ENCODE assay signal across 8 cellular contexts in the genomic region with DNA sequence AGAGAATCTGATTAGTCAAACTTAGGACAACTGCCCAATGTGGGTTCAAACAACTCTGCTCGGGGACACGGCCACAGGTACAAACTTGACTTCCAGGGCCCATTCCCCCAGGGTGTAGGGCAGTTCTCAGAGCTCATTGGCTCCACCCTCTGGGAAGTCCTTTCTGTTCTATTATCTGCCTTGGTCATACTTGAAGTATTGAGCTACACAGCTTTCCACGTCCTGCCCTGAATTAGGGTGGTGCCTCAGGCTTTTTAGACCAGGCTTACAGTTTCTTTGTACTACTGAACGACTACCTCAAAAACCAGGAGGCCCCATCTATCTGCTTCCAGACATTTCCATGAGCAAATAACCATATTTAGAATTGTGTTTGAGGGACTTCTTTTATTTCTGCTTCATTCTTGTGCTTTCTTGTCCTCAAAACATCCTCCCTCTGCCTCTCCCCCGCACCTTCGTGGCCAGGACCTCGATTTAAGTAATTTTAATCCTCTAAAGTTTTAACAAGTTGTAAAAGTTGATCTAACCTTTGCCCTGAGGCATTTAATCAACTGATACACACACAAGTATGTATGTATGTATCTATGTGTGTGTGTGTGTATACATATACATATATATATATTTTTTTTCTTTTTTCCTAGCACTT.
DNase-seq lines count a peak whose midpoint lies in the region; ATAC-seq and TF ChIP-seq lines count a peak whose summit lies in the region.

No MANE protein-coding gene starts in this region.

- H3K27ac Mint-ChIP-seq in endothelial cell (ENCODE audit: unreplicated experiment) = peak overlapping the region; percentile 100

- H3K27me3 Mint-ChIP-seq in endothelial cell (ENCODE audit: unreplicated experiment) = peaks cover 5% of the 10 kb centered on the region

- H3K27ac ChIP-seq in VCaP = peak overlapping the region; percentile 65

- H3K9me3 Mint-ChIP-seq in endothelial cell (ENCODE audit: unreplicated experiment) = no peaks in the 10 kb centered on the region

- no peaks in the 10 kb centered on the region for H3K36me3 Mint-ChIP-seq in endothelial cell (ENCODE audit: low read depth, unreplicated experiment)

- peaks cover 41% of the 10 kb centered on the region for H3K4me1 Mint-ChIP-seq in endothelial cell (ENCODE audit: unreplicated experiment)

- TF ChIP-seq CTCF in VCaP (conservative IDR thresholded peaks at IDR 0.05) (no peak), endothelial cell (IDR thresholded peaks at IDR 0.05; ENCODE audit: unreplicated experiment) (no peak)

- peak; percentile 13 for DNase-seq in activated CD4-positive, alpha-beta T cell treated with anti-CD3 and anti-CD28 coated beads for 1 hour
- no peak for DNase-seq in activated CD4-positive, alpha-beta T cell treated with anti-CD3 and anti-CD28 coated beads, Interleukin-2, amount 50 U/mL, for 1 hour
- DNase-seq in endothelial cell (ENCODE audit: low spot score) (peak; percentile 15), NCI-H748 (lab: John Stamatoyannopoulos, UW; ENCODE audit: unreplicated experiment) (no peak), NCI-H748 treated with DMSO at 0.1 percent for 48 hours (lab: John Stamatoyannopoulos, UW) (no peak)
- peak; percentile 43 for DNase-seq in stimulated activated CD4-positive, alpha-beta T cell treated with anti-CD3 and anti-CD28 coated beads, Interleukin-12 subunit alpha, Interleukin-12 subunit beta, amount 100 ng/mL, for 4 hours

- no peak overlapping the region for H3K4me3 Mint-ChIP-seq in endothelial cell (ENCODE audit: unreplicated experiment)

- peak; percentile 79 for ATAC-seq in HG03378 (IDR thresholded peaks at IDR 0.05; ENCODE audit: unreplicated experiment)

Comparison
In these comparisons a context has a peak if more than half of its experiments do, and no peak if none do; other contexts are left out.
1. DNase-seq: peak in activated CD4-positive, alpha-beta T cell treated with anti-CD3 and anti-CD28 coated beads for 1 hour (single experiment), endothelial cell (single experiment) and stimulated activated CD4-positive, alpha-beta T cell treated with anti-CD3 and anti-CD28 coated beads, Interleukin-12 subunit alpha, Interleukin-12 subunit beta, amount 100 ng/mL, for 4 hours (single experiment); none in activated CD4-positive, alpha-beta T cell treated with anti-CD3 and anti-CD28 coated beads, Interleukin-2, amount 50 U/mL, for 1 hour (single experiment), NCI-H748 (single experiment) and NCI-H748 treated with DMSO at 0.1 percent for 48 hours (single experiment).